Comparison of ENCODE assay signal across 9 cellular contexts in the genomic region with DNA sequence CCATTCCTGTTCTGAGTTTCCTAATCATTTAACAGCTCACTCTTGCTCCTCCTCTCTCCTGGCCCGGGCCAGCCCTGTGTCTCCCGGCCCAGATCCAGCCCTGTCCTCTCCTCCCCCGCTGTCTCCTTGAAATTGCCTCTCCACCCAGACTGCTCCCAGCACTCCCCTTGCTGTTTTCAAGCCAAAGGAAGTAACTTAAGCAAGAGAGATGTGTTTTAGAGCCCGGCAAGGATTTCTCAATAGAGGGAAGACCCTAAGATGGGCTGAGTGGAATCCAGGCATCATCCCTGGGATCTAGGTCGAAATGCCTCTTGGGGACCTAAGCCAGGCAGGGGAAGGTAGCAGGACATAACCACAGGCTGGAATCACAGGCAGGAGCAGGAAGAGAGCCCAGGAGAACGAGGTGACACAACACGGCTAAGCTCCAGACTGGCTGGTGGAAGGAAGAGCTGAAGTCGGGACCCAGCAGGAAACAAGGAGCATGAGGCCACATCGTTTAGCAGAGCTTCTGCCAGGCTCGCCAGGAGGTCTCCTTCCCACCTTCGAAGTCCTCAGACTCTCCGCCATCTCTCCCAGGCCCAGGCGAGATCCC. TPM values are rescaled to one million over a fixed set of nuclear protein-coding genes. Genes with fewer than 3 reads are reported as not detected.
A peak's percentile ranks its signal among the peaks of the same experiment; 100 is the strongest.
DNase-seq lines count a peak whose midpoint lies in the region; ATAC-seq, FAIRE-seq and TF ChIP-seq lines count a peak whose summit lies in the region.
"Had no signal": no experiment of that assay in that cellular context is flagged by ENCODE, and none has a peak within 500 bp of the region (broad histone marks: within the 10 kb centered on the region; RNA-seq: fewer than 3 reads in every experiment).

No MANE protein-coding gene starts in this region.

- no peak for TF ChIP-seq RAD21 in A549 (conservative IDR thresholded peaks at IDR 0.05 in 1 of 2, IDR thresholded peaks at IDR 0.05 in 1 of 2)

- WGBS in A549 (ENCODE audit: missing lambda C conversion rate): 74% methylated on average over 13 of the region's 13 CpGs
- WGBS in adipose tissue, 3 donors: 39 to 63% (median 40%) methylated on average over 13 of the region's 13 CpGs

- TF ChIP-seq EP300 in A549 (IDR thresholded peaks at IDR 0.05): no peak

- TF ChIP-seq CTCF in A549 (IDR thresholded peaks at IDR 0.05) (no peak), osteocyte (IDR thresholded peaks at IDR 0.05) (no peak)

- H3K27ac ChIP-seq in A549: peak overlapping the region; percentile 57 to 67; a peak in 5 of 6 replicates
- peak overlapping the region; percentile 51 for H3K27ac ChIP-seq in adipose tissue (ENCODE audit: low read depth, low read length)

- H3K27ac Mint-ChIP-seq in osteocyte (ENCODE audit: unreplicated experiment): peak overlapping the region; percentile 91
- no peak overlapping the region for H3K27ac Mint-ChIP-seq in stimulated activated naive CD8-positive, alpha-beta T cell treated with anti-CD3 and anti-CD28 coated beads, Interleukin-15, amount 100 ng/mL, for 72 hours

- H3K4me2 ChIP-seq in A549: peak overlapping the region; percentile 56

- intact Hi-C loops in Right ventricle myocardium inferior (cut with DNase I): loop anchor here (2.0 kb wide), 1 partner anchor 23 kb away; no protein-coding TSS in a partner anchor

- TF ChIP-seq POLR2A in A549 (IDR thresholded peaks at IDR 0.05; ENCODE audit: low read length): no peak

- DNase-seq in A549 (ENCODE audit: low read depth in 1 of 2, low spot score in 1 of 2): no peak
- peak; percentile 86 for DNase-seq in Right ventricle myocardium inferior (ENCODE audit: missing footprints)
- no peak for DNase-seq in osteocyte (ENCODE audit: extremely low spot score, unreplicated experiment)
- DNase-seq in stimulated activated naive CD8-positive, alpha-beta T cell treated with anti-CD3 and anti-CD28 coated beads, Interleukin-15, amount 100 ng/mL, for 72 hours: no peak
- no peak for DNase-seq in NK-92 treated with Interleukin-12 subunit alpha and Interleukin-12 subunit beta, amount 100 ng/mL, for 24 hours (lab: John Stamatoyannopoulos, UW)
- DNase-seq in stimulated activated CD4-positive, alpha-beta T cell treated with anti-CD3 and anti-CD28 coated beads, Interleukin-15, amount 100 ng/mL, for 24 hours: no peak

- H3K4me3 Mint-ChIP-seq in osteocyte (ENCODE audit: unreplicated experiment): peak overlapping the region; percentile 51
- no peak overlapping the region for H3K4me3 Mint-ChIP-seq in stimulated activated naive CD8-positive, alpha-beta T cell treated with anti-CD3 and anti-CD28 coated beads, Interleukin-15, amount 100 ng/mL, for 72 hours

- H3K27me3 Mint-ChIP-seq in osteocyte (ENCODE audit: unreplicated experiment): no peaks in the 10 kb centered on the region
- H3K27me3 Mint-ChIP-seq in stimulated activated naive CD8-positive, alpha-beta T cell treated with anti-CD3 and anti-CD28 coated beads, Interleukin-15, amount 100 ng/mL, for 72 hours: no peaks in the 10 kb centered on the region

- FAIRE-seq in A549 (lab: Jason Lieb, UNC): no peak
- FAIRE-seq: urothelium cell line had no signal

- H3K9me3 ChIP-seq in A549: no peaks in the 10 kb centered on the region

- no peak overlapping the region for H3K4me3 ChIP-seq in A549

- H3K4me1 Mint-ChIP-seq in osteocyte (ENCODE audit: unreplicated experiment): peaks cover 90% of the 10 kb centered on the region
- no peaks in the 10 kb centered on the region for H3K4me1 Mint-ChIP-seq in stimulated activated naive CD8-positive, alpha-beta T cell treated with anti-CD3 and anti-CD28 coated beads, Interleukin-15, amount 100 ng/mL, for 72 hours

- ATAC-seq in A549 (no peak; a peak in 1 of 6 replicates), Right ventricle myocardium inferior (peak; percentile 89), HG03095 (IDR thresholded peaks at IDR 0.05; ENCODE audit: unreplicated experiment) (no peak)
- no peak for ATAC-seq in stimulated activated naive CD8-positive, alpha-beta T cell treated with anti-CD3 and anti-CD28 coated beads, Interleukin-15, amount 100 ng/mL, for 72 hours

- peaks cover 42% of the 10 kb centered on the region for H3K36me3 Mint-ChIP-seq in osteocyte (ENCODE audit: unreplicated experiment)

- no peaks in the 10 kb centered on the region for H3K9me3 Mint-ChIP-seq in osteocyte (ENCODE audit: unreplicated experiment)
- H3K9me3 Mint-ChIP-seq in stimulated activated naive CD8-positive, alpha-beta T cell treated with anti-CD3 and anti-CD28 coated beads, Interleukin-15, amount 100 ng/mL, for 72 hours: no peaks in the 10 kb centered on the region

- H3K4me1 ChIP-seq in A549: peaks cover 28% of the 10 kb centered on the region

- POLR2A ChIA-PET in A549 (lab: Yijun Ruan, JAX): no interaction called here

- CTCF ChIA-PET in A549 (lab: Yijun Ruan, JAX): interaction anchor here (1.1 to 16.2 kb wide), 8 partner anchors 8 to 80 kb away, joined by 3 to 180 read pairs (median 6); no protein-coding TSS in a partner anchor

TF ChIP-seq in A549, 52 proteins besides CTCF, POLR2A, EP300 and RAD21:
- TF ChIP-seq RNF2 (IDR thresholded peaks at IDR 0.05; ENCODE audit: borderline replicate concordance, low read depth): no peak
- TF ChIP-seq CBX8 (IDR thresholded peaks at IDR 0.05): no peak
- TF ChIP-seq ESRRA (IDR thresholded peaks at IDR 0.05; ENCODE audit: borderline replicate concordance, low read length): no peak
- no peak for TF ChIP-seq RARB (CRISPR knock-in tag; IDR thresholded peaks at IDR 0.05)
- TF ChIP-seq, protein P1, sequence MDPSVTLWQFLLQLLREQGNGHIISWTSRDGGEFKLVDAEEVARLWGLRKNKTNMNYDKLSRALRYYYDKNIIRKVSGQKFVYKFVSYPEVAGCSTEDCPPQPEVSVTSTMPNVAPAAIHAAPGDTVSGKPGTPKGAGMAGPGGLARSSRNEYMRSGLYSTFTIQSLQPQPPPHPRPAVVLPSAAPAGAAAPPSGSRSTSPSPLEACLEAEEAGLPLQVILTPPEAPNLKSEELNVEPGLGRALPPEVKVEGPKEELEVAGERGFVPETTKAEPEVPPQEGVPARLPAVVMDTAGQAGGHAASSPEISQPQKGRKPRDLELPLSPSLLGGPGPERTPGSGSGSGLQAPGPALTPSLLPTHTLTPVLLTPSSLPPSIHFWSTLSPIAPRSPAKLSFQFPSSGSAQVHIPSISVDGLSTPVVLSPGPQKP (IDR thresholded peaks at IDR 0.05; ENCODE audit: low read depth, low read length): no peak
- TF ChIP-seq NR3C1 (IDR thresholded peaks at IDR 0.05): no peak

RNA-seq across cellular contexts. Expression of a gene that starts 2.0 kb away (rescaled TPM):
- polyA plus RNA-seq in A549 (2011; rRNA removed): not detected in 2 replicates
- not detected in 2 replicates for polyA plus RNA-seq in A549 (2012; cell fraction: cytosol; rRNA removed)
- not detected in 2 replicates for polyA plus RNA-seq in A549 (2012; cell fraction: nucleus; rRNA removed)
- not detected in 3 replicates for polyA plus RNA-seq in A549 (2017; fragmentation: RNase III; extraction: RNeasy Plus Mini Kit Qiagen cat#74134 plus additional on column Dnase treatment)
- not detected in 2 replicates for polyA minus RNA-seq in A549 (2011; rRNA and poly(A)+ RNA removed)
- polyA plus RNA-seq in adipose tissue: not detected
- not detected for total RNA-seq in Right ventricle myocardium inferior
- total RNA-seq in osteocyte: not detected in 2 replicates

RNA-seq across cellular contexts. Expression of a gene that starts 21.1 kb away (rescaled TPM):
- polyA plus RNA-seq in A549 (2011; rRNA removed) (5.6 and 11.5 TPM in 2 replicates), A549 (2017; fragmentation: RNase III; extraction: RNeasy Plus Mini Kit Qiagen cat#74134 plus additional on column Dnase treatment) (8.6 to 9.6 TPM (median 9.4 TPM) in 3 replicates), adipose tissue (100 to 1,000 TPM in 2 of 3 donors, 10 to 100 TPM in 1; 28.1 to 414 (median 116) TPM)
- 7.1 and 9.2 TPM in 2 replicates for polyA plus RNA-seq in A549 (2012; cell fraction: cytosol; rRNA removed)
- 44.5 and 50.9 TPM in 2 replicates for polyA plus RNA-seq in A549 (2012; cell fraction: nucleus; rRNA removed)
- polyA minus RNA-seq in A549 (2011; rRNA and poly(A)+ RNA removed): 49.2 and 54.7 TPM in 2 replicates
- total RNA-seq in Right ventricle myocardium inferior (143 TPM), osteocyte (591 and 603 TPM in 2 replicates)

RNA-seq across cellular contexts. Expression of a gene that starts 38.2 kb away (rescaled TPM):
- 58.8 and 64.6 TPM in 2 replicates for polyA plus RNA-seq in A549 (2011; rRNA removed)
- polyA plus RNA-seq in A549 (2012; cell fraction: cytosol; rRNA removed): 47.5 and 61.5 TPM in 2 replicates
- polyA plus RNA-seq in A549 (2012; cell fraction: nucleus; rRNA removed): 150 and 163 TPM in 2 replicates
- polyA plus RNA-seq in A549 (2017; fragmentation: RNase III; extraction: RNeasy Plus Mini Kit Qiagen cat#74134 plus additional on column Dnase treatment): 52.9 to 59.0 TPM (median 58.4 TPM) in 3 replicates
- polyA minus RNA-seq in A549 (2011; rRNA and poly(A)+ RNA removed): 63.8 and 71.5 TPM in 2 replicates
- polyA plus RNA-seq in adipose tissue: 100 to 1,000 TPM in 2 of 3 donors, 10 to 100 TPM in 1; 57.2 to 170 (median 120) TPM
- total RNA-seq in Right ventricle myocardium inferior: 58.3 TPM
- 154 and 161 TPM in 2 replicates for total RNA-seq in osteocyte
